In the genomic region with DNA sequence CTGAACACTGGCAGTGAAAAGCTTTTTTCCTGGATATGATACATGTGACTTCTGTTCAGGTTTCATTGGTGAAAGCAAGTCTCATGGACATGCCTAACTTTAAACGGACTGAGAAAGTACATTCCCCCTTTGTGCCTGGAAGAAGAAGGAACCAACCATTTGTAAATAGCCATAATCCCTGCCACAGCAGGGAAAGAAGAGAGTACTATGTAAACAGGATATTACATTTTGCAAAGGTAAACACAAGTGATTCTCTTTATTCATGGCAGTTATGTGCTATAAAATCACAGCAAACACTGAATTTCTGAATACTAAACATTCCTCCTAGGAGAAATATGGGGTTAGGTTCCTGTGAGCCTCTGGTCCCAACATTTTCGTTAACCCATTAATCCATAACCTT, we compare ENCODE assay signal across 1 cellular context.
TF ChIP-seq lines count a peak whose summit lies in the region.

No MANE protein-coding gene starts in this region.

TF ChIP-seq in HepG2, 621 proteins besides CTCF, POLR2A, EP300 and RAD21 (continued from another document):
- TF ChIP-seq PRDM10 (CRISPR knock-in tag; IDR thresholded peaks at IDR 0.05; ENCODE audit: low read depth) (no peak), FOXA1 (IDR thresholded peaks at IDR 0.05) (no peak), FOXA1 (CRISPR knock-in tag; IDR thresholded peaks at IDR 0.05) (peak; percentile 34; the same call in 1 of the 2 replicates), FOXA3 (CRISPR knock-in tag; IDR thresholded peaks at IDR 0.05) (peak; percentile 29; the same call in 1 of the 2 replicates), RFX5 (IDR thresholded peaks at IDR 0.05; ENCODE audit: low read depth, low read length) (no peak), ZNF224 (CRISPR knock-in tag; IDR thresholded peaks at IDR 0.05) (no peak), BORCS8-MEF2B (CRISPR knock-in tag; IDR thresholded peaks at IDR 0.05) (no peak), ZNF746 (CRISPR knock-in tag; IDR thresholded peaks at IDR 0.05) (no peak)
- TF ChIP-seq, protein P1, sequence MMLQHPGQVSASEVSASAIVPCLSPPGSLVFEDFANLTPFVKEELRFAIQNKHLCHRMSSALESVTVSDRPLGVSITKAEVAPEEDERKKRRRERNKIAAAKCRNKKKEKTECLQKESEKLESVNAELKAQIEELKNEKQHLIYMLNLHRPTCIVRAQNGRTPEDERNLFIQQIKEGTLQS (CRISPR knock-in tag; IDR thresholded peaks at IDR 0.05): no peak
